In the genomic region with DNA sequence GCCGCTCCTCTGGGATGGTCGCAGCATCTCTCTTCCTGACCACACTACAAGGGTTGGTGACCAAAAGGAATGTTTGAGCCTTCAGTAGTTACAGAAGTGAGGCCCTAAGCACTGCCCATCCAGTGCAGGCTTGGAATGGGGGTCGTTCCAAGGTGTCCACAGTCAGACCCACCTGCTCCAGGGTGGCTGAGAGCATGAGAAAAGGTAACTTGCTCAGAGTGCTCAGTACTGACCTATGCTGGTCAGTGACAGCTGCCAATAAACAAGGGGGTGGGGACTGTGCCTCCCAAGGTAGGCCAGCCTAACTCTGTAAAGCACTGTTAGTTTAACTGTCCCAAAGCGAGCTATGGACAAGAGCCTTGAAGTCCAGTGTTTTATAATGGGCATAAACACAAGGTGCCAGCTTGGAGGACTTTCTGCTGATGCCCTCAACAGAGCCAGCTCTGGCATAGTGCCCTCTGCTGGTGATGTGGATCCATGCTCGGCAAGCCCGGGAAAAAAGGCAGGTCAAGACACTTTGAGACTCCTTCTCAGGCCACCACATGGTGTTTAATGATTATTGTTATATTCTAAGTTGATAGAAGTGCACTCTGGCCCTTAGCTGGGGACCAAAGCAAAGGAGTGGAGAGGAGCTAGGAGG, we compare ENCODE assay signal across 8 cellular contexts.
DNase-seq lines count a peak whose midpoint lies in the region; ATAC-seq lines count a peak whose summit lies in the region.

No MANE protein-coding gene starts in this region.

- no peak overlapping the region for H3K4ac ChIP-seq in mesendoderm (ENCODE audit: low read depth, low read length)

- peak overlapping the region; percentile 5 for H2AK5ac ChIP-seq in mesendoderm (ENCODE audit: low read length)

- H3K56ac ChIP-seq in mesendoderm (ENCODE audit: low read length): peak overlapping the region; percentile 59

- peak overlapping the region; percentile 58 for H2BK5ac ChIP-seq in mesendoderm (ENCODE audit: low read length)

- no peak overlapping the region for H4K5ac ChIP-seq in mesendoderm (ENCODE audit: low read length)

- no peaks in the 10 kb centered on the region for H3K36me3 ChIP-seq in mesendoderm (ENCODE audit: control insufficient read depth, insufficient read depth, low read length)

- no peak overlapping the region for H2BK120ac ChIP-seq in mesendoderm (ENCODE audit: low read depth, low read length)

- no peak overlapping the region for H3K18ac ChIP-seq in mesendoderm (ENCODE audit: low read length)

- peak; percentile 27 for DNase-seq in activated gamma-delta T cell treated with Interleukin-2 at 50 U/mL for 16 hours
- no peak for DNase-seq in activated gamma-delta T cell (lab: John Stamatoyannopoulos, UW)
- DNase-seq in NCI-H2227 (lab: John Stamatoyannopoulos, UW; ENCODE audit: unreplicated experiment): peak; percentile 44
- DNase-seq in activated CD4-positive, alpha-beta T cell treated with anti-CD3 and anti-CD28 coated beads, Interleukin-2, amount 50 U/mL, for 48 hours: peak; percentile 65 to 69
- DNase-seq in effector CD8-positive, alpha-beta T cell (lab: John Stamatoyannopoulos, UW): peak; percentile 24
- DNase-seq in mesendoderm: peak; percentile 77
- peak; percentile 16 to 32 for DNase-seq in stimulated activated CD8-positive, alpha-beta memory T cell treated with anti-CD3 and anti-CD28 coated beads, Interleukin-7, amount 100 ng/mL, for 48 hours (ENCODE audit: extremely low read depth in 1 of 2, low read depth in 1 of 2)

- H3K23ac ChIP-seq in mesendoderm (ENCODE audit: low read length): no peak overlapping the region

- peaks cover 1% of the 10 kb centered on the region for H3K4me1 ChIP-seq in mesendoderm (ENCODE audit: control insufficient read depth, low read depth, low read length)

- no peak overlapping the region for H4K8ac ChIP-seq in mesendoderm (ENCODE audit: low read depth, low read length)

- no peak overlapping the region for H3K4me2 ChIP-seq in mesendoderm (ENCODE audit: low read length)

- H3K9ac ChIP-seq in mesendoderm (ENCODE audit: low read length): peak overlapping the region; percentile 26

- no peak overlapping the region for H3K27ac ChIP-seq in mesendoderm (ENCODE audit: low read depth, low read length)

- no peaks in the 10 kb centered on the region for H3K79me2 ChIP-seq in mesendoderm (ENCODE audit: control insufficient read depth, insufficient read depth, low read length)

- ATAC-seq in HG02798 (IDR thresholded peaks at IDR 0.05; ENCODE audit: poor library complexity, unreplicated experiment): peak; percentile 68

- no peak overlapping the region for H3K4me3 ChIP-seq in mesendoderm (ENCODE audit: low read length)

- no peaks in the 10 kb centered on the region for H3K27me3 ChIP-seq in mesendoderm (ENCODE audit: insufficient read depth, low read length, poor library complexity)

- no CpG with 5 or more reads among the region's 6 CpGs for WGBS in mesendoderm (ENCODE audit: extremely low coverage, insufficient coverage, low lambda C conversion rate)

- no peaks in the 10 kb centered on the region for H3K79me1 ChIP-seq in mesendoderm (ENCODE audit: low read length)

- no peak overlapping the region for H2BK15ac ChIP-seq in mesendoderm (replicated peaks; ENCODE audit: low read depth)
